14 cellular contexts compared by ENCODE assay signal in the genomic region with DNA sequence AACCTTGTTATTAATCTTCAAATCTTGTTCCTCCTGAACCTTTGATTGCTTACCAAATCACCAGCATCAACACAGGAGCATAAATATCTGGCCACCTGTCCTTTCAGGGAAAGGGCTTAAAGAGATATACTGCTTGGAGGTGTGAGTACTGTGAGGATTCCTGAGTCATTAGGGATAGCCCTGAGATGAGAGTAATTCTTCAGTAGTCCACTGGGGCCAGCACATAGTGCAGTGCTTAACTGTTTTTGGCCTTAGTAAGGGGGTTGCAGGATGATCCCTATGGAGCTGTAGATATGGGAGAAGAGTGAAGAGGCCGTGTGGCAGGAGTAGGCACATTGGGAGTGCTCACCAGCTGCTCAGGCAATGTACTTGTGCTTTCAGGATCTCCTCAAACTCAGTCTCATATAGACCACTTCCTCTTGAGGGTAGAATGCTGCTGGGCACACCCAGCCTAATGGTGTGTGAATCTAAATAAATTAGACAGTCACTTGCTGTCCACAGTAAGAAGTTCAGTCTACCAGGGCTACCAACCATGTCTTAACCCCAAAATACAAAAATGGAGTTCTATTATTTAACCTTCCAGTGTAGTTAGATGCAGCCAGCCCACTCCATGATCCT. TPM values are rescaled to one million over a fixed set of nuclear protein-coding genes. Genes with fewer than 3 reads are reported as not detected.
DNase-seq lines count a peak whose midpoint lies in the region; ATAC-seq and TF ChIP-seq lines count a peak whose summit lies in the region.
"Had no signal": no experiment of that assay in that cellular context is flagged by ENCODE, and none has a peak within 500 bp of the region (broad histone marks: within the 10 kb centered on the region; RNA-seq: fewer than 3 reads in every experiment).

No MANE protein-coding gene starts in this region.

- no peaks in the 10 kb centered on the region for H3K9me3 ChIP-seq in lower lobe of right lung

- H3K27me3 ChIP-seq in lower lobe of right lung (ENCODE audit: low read depth) = no peaks in the 10 kb centered on the region

- H3K4me3 ChIP-seq in lower lobe of right lung = no peak overlapping the region
- H3K4me3 ChIP-seq: dorsolateral prefrontal cortex had no signal

- DNase-seq in lower lobe of right lung (no peak), activated gamma-delta T cell treated with Interleukin-2 at 50 U/mL for 16 hours (no peak), mesenteric fat pad (ENCODE audit: low spot score) (no peak), 8988T (no peak), iPS-NIHi11 (ENCODE audit: low spot score) (no peak)
- DNase-seq: activated naive CD4-positive, alpha-beta T cell; DMS53; dorsolateral prefrontal cortex; HFFc6; NCI-H446; nucleus accumbens had no signal

- H3K27ac ChIP-seq in lower lobe of right lung = no peak overlapping the region
- H3K27ac ChIP-seq: dorsolateral prefrontal cortex had no signal

- peak; percentile 84 for ATAC-seq in GM18870 (IDR thresholded peaks at IDR 0.05; ENCODE audit: unreplicated experiment)
- ATAC-seq in GM21723 (IDR thresholded peaks at IDR 0.05; ENCODE audit: unreplicated experiment) = peak; percentile 94
- peak; percentile 91 for ATAC-seq in HG03378 (IDR thresholded peaks at IDR 0.05; ENCODE audit: unreplicated experiment)
- peak; percentile 19 to 54 for ATAC-seq in lower lobe of right lung

- no peaks in the 10 kb centered on the region for H3K36me3 ChIP-seq in lower lobe of right lung

- no peak for TF ChIP-seq CTCF in lower lobe of right lung (IDR thresholded peaks at IDR 0.05)

- intact Hi-C loops in lower lobe of right lung (cut with DNase I) = no loop called here

- no peaks in the 10 kb centered on the region for H3K4me1 ChIP-seq in lower lobe of right lung

RNA-seq across cellular contexts. Expression of a gene that starts 26.5 kb away (rescaled TPM):
- total RNA-seq in lower lobe of right lung (3.5 TPM), mesenteric fat pad (0.77 TPM)
- total RNA-seq: HFFc6 had no signal

Comparison
In these comparisons a context has a peak if more than half of its experiments do, and no peak if none do; other contexts are left out.
1. ATAC-seq: peak in every context shown above with its lines; median percentile 94 in GM21723; 91 in HG03378; 84 in GM18870; 36 in lower lobe of right lung.